Comparison of ENCODE assay signal across 1 cellular context in the genomic region with DNA sequence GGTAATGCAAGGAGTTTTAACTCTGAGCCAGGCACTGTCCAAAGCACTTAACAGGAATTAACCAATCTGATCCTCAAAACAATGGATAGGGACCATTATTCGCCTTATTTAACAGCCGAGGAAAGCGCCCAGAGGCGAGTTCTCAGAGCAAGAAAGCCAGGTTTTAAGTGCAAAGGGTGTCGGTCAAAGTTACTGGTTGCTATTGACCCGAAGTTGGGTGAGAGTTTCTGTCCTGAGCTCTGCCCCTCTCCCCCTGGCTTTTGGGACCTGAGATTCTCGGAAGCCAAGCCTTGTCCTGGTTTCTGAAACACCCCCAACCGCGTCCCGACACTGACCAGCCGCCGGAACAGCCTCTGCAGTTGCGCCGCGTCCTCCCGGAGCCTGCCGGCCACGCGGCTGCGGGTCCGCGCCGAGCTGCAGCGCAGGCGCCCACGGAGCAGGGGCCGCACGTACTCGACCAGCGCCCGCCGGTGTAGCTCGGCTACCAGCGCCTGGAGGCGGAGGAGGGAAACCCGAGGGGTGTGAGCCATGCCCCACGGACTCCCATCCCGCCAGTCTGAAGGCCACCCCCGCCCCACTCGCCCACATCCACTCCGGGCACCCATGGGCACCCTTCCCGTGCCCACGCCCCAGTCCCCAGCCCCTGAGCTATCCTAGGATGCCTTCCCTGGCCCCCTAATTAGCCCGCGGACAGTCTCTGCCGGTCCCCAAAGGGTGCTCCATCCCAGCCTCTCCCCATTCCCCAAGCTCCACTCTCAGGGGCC.
TF ChIP-seq lines count a peak whose summit lies in the region.

No MANE protein-coding gene starts in this region.

TF ChIP-seq in HepG2, 621 proteins besides CTCF, POLR2A, EP300 and RAD21:
- TF ChIP-seq EZH2 (conservative IDR thresholded peaks at IDR 0.05; ENCODE audit: low read depth, low read length): peak; percentile 97
- TF ChIP-seq, protein P1, sequence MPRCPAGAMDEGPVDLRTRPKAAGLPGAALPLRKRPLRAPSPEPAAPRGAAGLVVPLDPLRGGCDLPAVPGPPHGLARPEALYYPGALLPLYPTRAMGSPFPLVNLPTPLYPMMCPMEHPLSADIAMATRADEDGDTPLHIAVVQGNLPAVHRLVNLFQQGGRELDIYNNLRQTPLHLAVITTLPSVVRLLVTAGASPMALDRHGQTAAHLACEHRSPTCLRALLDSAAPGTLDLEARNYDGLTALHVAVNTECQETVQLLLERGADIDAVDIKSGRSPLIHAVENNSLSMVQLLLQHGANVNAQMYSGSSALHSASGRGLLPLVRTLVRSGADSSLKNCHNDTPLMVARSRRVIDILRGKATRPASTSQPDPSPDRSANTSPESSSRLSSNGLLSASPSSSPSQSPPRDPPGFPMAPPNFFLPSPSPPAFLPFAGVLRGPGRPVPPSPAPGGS (CRISPR knock-in tag; IDR thresholded peaks at IDR 0.05): 0 out of 2 replicates have a peak, but pooled peaks have one; percentile 34
- TF ChIP-seq, protein P2, sequence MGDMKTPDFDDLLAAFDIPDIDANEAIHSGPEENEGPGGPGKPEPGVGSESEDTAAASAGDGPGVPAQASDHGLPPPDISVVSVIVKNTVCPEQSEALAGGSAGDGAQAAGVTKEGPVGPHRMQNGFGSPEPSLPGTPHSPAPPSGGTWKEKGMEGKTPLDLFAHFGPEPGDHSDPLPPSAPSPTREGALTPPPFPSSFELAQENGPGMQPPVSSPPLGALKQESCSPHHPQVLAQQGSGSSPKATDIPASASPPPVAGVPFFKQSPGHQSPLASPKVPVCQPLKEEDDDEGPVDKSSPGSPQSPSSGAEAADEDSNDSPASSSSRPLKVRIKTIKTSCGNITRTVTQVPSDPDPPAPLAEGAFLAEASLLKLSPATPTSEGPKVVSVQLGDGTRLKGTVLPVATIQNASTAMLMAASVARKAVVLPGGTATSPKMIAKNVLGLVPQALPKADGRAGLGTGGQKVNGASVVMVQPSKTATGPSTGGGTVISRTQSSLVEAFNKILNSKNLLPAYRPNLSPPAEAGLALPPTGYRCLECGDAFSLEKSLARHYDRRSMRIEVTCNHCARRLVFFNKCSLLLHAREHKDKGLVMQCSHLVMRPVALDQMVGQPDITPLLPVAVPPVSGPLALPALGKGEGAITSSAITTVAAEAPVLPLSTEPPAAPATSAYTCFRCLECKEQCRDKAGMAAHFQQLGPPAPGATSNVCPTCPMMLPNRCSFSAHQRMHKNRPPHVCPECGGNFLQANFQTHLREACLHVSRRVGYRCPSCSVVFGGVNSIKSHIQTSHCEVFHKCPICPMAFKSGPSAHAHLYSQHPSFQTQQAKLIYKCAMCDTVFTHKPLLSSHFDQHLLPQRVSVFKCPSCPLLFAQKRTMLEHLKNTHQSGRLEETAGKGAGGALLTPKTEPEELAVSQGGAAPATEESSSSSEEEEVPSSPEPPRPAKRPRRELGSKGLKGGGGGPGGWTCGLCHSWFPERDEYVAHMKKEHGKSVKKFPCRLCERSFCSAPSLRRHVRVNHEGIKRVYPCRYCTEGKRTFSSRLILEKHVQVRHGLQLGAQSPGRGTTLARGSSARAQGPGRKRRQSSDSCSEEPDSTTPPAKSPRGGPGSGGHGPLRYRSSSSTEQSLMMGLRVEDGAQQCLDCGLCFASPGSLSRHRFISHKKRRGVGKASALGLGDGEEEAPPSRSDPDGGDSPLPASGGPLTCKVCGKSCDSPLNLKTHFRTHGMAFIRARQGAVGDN (CRISPR knock-in tag; IDR thresholded peaks at IDR 0.05): peak; percentile 38; the same call in 1 of the 2 replicates
- TF ChIP-seq ZNF20 (CRISPR knock-in tag; IDR thresholded peaks at IDR 0.05): no peak
- TF ChIP-seq, protein P3, sequence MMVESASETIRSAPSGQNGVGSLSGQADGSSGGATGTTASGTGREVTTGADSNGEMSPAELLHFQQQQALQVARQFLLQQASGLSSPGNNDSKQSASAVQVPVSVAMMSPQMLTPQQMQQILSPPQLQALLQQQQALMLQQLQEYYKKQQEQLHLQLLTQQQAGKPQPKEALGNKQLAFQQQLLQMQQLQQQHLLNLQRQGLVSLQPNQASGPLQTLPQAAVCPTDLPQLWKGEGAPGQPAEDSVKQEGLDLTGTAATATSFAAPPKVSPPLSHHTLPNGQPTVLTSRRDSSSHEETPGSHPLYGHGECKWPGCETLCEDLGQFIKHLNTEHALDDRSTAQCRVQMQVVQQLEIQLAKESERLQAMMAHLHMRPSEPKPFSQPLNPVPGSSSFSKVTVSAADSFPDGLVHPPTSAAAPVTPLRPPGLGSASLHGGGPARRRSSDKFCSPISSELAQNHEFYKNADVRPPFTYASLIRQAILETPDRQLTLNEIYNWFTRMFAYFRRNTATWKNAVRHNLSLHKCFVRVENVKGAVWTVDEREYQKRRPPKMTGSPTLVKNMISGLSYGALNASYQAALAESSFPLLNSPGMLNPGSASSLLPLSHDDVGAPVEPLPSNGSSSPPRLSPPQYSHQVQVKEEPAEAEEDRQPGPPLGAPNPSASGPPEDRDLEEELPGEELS (CRISPR knock-in tag; IDR thresholded peaks at IDR 0.05): no peak
